Comparison of ENCODE assay signal across 1 cellular context in the genomic region with DNA sequence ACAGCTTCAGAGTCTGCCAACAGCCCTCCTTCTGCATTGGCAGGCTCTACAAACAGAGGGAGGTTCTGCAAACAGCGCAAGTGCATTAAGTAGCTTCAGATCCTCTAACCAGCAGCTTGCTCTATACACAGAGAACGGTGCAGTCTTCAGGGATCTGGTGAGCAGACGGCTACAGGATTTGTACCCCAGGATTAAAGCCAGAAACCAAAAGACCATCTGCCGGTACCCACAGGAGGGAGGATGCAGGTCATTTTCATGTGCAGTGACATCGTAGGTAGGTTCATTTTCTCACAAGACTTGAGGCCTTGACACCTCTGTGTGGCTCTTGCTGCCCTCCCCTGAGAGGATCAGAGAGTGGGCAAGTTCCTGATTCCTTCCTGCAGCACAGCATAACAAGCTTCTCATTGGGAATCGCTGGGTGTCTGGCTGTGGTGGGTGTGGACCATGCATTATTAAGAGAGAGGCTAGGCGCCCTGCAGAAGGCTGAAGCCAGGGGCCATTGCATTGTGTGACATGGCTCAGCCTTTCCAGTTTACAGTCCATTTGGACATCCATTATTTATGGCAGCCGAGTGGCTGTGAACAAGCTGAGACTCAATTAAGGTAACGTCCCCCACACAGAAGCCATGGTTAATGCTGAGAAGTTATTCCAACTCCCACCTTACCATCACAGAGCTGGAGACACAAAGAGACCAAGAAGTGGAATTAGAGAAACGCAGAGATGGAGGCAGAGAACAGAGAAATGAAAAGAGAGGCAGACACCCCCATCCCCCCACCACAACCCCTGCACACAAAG.
TF ChIP-seq lines count a peak whose summit lies in the region.

No MANE protein-coding gene starts in this region.

TF ChIP-seq in HEK293T, 16 proteins besides CTCF, POLR2A, EP300 and RAD21 (continued from another document):
- TF ChIP-seq TARDBP (IDR thresholded peaks at IDR 0.05) (no peak), FOXK2 (IDR thresholded peaks at IDR 0.05) (no peak), LEF1 (IDR thresholded peaks at IDR 0.05; ENCODE audit: borderline replicate concordance) (no peak), SP1 (IDR thresholded peaks at IDR 0.05) (no peak), HDGF (IDR thresholded peaks at IDR 0.05; ENCODE audit: borderline replicate concordance) (no peak), BHLHE40 (IDR thresholded peaks at IDR 0.05; ENCODE audit: borderline replicate concordance) (no peak), CTBP1 (IDR thresholded peaks at IDR 0.05; ENCODE audit: borderline replicate concordance) (no peak), FOXA1 (IDR thresholded peaks at IDR 0.05) (no peak), ARNT (IDR thresholded peaks at IDR 0.05) (no peak), ZNF384 (IDR thresholded peaks at IDR 0.05) (no peak), SUZ12 (IDR thresholded peaks at IDR 0.05) (no peak), L3MBTL2 (conservative IDR thresholded peaks at IDR 0.05) (no peak)
- TF ChIP-seq, protein P1, sequence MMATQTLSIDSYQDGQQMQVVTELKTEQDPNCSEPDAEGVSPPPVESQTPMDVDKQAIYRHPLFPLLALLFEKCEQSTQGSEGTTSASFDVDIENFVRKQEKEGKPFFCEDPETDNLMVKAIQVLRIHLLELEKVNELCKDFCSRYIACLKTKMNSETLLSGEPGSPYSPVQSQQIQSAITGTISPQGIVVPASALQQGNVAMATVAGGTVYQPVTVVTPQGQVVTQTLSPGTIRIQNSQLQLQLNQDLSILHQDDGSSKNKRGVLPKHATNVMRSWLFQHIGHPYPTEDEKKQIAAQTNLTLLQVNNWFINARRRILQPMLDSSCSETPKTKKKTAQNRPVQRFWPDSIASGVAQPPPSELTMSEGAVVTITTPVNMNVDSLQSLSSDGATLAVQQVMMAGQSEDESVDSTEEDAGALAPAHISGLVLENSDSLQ (IDR thresholded peaks at IDR 0.05), result no peak
